Comparison of ENCODE assay signal across 1 cellular context in genomic region chr10:33155720-33156638, GRCh38.
TF ChIP-seq lines count a peak whose summit lies in the region.

No MANE protein-coding gene starts in this region.

TF ChIP-seq in A549, 52 proteins besides CTCF, POLR2A, EP300 and RAD21 (continued from another document):
- peak; percentile 74 for TF ChIP-seq ZNF302 (CRISPR knock-in tag; IDR thresholded peaks at IDR 0.05)
- TF ChIP-seq JUNB (IDR thresholded peaks at IDR 0.05): peak; percentile 100
- TF ChIP-seq REST (IDR thresholded peaks at IDR 0.05): no peak
- peak; percentile 37 for TF ChIP-seq ATOH8 (CRISPR knock-in tag; IDR thresholded peaks at IDR 0.05; ENCODE audit: low read depth)
- TF ChIP-seq RCOR1 (IDR thresholded peaks at IDR 0.05; ENCODE audit: low read depth, low read length): 0 out of 2 replicates have a peak, but pooled peaks have one; percentile 17
- no peak for TF ChIP-seq HDAC2 (IDR thresholded peaks at IDR 0.05)
- no peak for TF ChIP-seq NFE2L2 (conservative IDR thresholded peaks at IDR 0.05; ENCODE audit: low read length)
- 0 out of 2 replicates have a peak, but pooled peaks have one; percentile 27 for TF ChIP-seq RFX5 (IDR thresholded peaks at IDR 0.05)
- TF ChIP-seq KDM5A (IDR thresholded peaks at IDR 0.05): no peak
- TF ChIP-seq HES2 (IDR thresholded peaks at IDR 0.05): peak; percentile 99
- no peak for TF ChIP-seq KDM1A (IDR thresholded peaks at IDR 0.05; ENCODE audit: low read depth)
- peak; percentile 100 for TF ChIP-seq FOSL2 (IDR thresholded peaks at IDR 0.05)
- TF ChIP-seq FOSL2 (CRISPR knock-in tag; IDR thresholded peaks at IDR 0.05): peak; percentile 100
- peak; percentile 89; the same call in 1 of the 2 replicates for TF ChIP-seq FOSB (CRISPR knock-in tag; IDR thresholded peaks at IDR 0.05)
